13 cellular contexts compared by ENCODE assay signal in genomic region chr5:160694896-160695295, GRCh38.
"Had no signal": no experiment of that assay in that cellular context is flagged by ENCODE, and none has a peak within 500 bp of the region (broad histone marks: within the 10 kb centered on the region; RNA-seq: fewer than 3 reads in every experiment).

No MANE protein-coding gene starts in this region.

- H3K27me3 ChIP-seq: brain microvascular endothelial cell, tibial artery, vagina had no signal

- H3K4me3 Mint-ChIP-seq: activated CD4-positive, alpha-beta memory T cell treated with anti-CD3 and anti-CD28 coated beads for 36 hours; activated naive CD8-positive, alpha-beta T cell treated with anti-CD3 and anti-CD28 coated beads for 36 hours; naive B cell; T-helper 2 cell treated with Interferon-gamma antibody and Interleukin-4, amounts not matched to agents 5 μg/mL and 100 μg/mL, for 36 hours had no signal

- H2AFZ ChIP-seq: parathyroid adenoma had no signal

- H3K79me2 ChIP-seq: parathyroid adenoma had no signal

- H3K4me3 ChIP-seq: tibial artery, vagina had no signal

- H3K9me3 Mint-ChIP-seq: activated CD4-positive, alpha-beta memory T cell treated with anti-CD3 and anti-CD28 coated beads for 36 hours; activated naive CD8-positive, alpha-beta T cell treated with anti-CD3 and anti-CD28 coated beads for 36 hours; T-helper 2 cell treated with Interferon-gamma antibody and Interleukin-4, amounts not matched to agents 5 μg/mL and 100 μg/mL, for 36 hours had no signal

- H3K27ac Mint-ChIP-seq: activated CD4-positive, alpha-beta memory T cell treated with anti-CD3 and anti-CD28 coated beads for 36 hours; activated naive CD8-positive, alpha-beta T cell treated with anti-CD3 and anti-CD28 coated beads for 36 hours; naive B cell; T-helper 2 cell treated with Interferon-gamma antibody and Interleukin-4, amounts not matched to agents 5 μg/mL and 100 μg/mL, for 36 hours had no signal

- DNase-seq: activated CD4-positive, alpha-beta memory T cell treated with anti-CD3 and anti-CD28 coated beads for 36 hours; activated CD4-positive, CD25-positive, alpha-beta regulatory T cell treated with anti-CD3 and anti-CD28 coated beads, Interleukin-2, amount 50 U/mL, for 72 hours; activated gamma-delta T cell treated with Interleukin-2 at 50 U/mL for 16 hours; activated naive CD8-positive, alpha-beta T cell treated with anti-CD3 and anti-CD28 coated beads for 36 hours; activated T-cell treated with anti-CD3 and anti-CD28 coated beads, Interleukin-2, amount 50 U/mL, for 48 hours; brain microvascular endothelial cell; naive B cell; stimulated activated CD4-positive, alpha-beta T cell treated with anti-CD3 and anti-CD28 coated beads, Interleukin-15, amount 100 ng/mL, for 24 hours; stimulated activated CD4-positive, alpha-beta T cell treated with anti-CD3 and anti-CD28 coated beads, Interleukin-4, amount 100 ng/mL, for 4 hours; tibial artery had no signal

- H3K4me1 ChIP-seq: parathyroid adenoma, tibial artery, vagina had no signal

- H3K9ac ChIP-seq: parathyroid adenoma had no signal

- H3K27ac ChIP-seq: brain microvascular endothelial cell, parathyroid adenoma, tibial artery, vagina had no signal

- H3K4me1 Mint-ChIP-seq: activated naive CD8-positive, alpha-beta T cell treated with anti-CD3 and anti-CD28 coated beads for 36 hours; naive B cell had no signal

- H3K36me3 Mint-ChIP-seq: activated CD4-positive, alpha-beta memory T cell treated with anti-CD3 and anti-CD28 coated beads for 36 hours; activated naive CD8-positive, alpha-beta T cell treated with anti-CD3 and anti-CD28 coated beads for 36 hours; naive B cell had no signal

- H3K36me3 ChIP-seq: brain microvascular endothelial cell, tibial artery, vagina had no signal

- H3K9me3 ChIP-seq: tibial artery, vagina had no signal
